ENCODE assay signal across 26 cellular contexts in the genomic region with DNA sequence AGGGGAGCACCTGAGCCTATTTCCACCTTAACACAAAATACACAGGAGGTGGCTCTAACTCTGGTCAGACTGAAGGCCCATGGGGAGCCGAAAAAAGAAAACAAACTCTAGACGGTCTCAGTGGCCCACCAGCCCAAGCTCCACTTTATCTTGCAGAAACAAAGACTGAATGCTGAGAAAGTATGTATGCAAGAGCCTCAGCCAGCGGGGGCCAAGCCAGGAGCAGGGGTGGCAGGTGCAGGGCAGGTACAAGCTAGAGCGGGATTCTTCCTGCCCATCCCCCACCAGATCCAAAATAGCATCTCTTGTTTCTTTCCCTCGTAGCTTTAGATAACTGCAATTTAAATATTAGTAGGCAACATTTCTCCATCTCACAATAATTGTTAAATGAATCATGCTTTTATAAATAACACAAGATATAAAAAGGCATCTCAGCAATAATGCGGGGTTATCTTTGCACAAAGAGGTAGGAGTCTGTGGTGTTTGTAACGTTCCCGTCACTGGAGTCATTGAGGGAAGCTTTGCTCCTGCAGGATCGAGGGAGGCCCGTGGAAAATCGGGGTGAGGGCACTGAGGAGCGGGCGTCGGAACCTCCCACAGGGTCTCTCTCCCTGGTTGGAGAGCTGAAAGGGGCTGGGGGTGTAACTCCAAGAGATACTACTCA.
DNase-seq lines count a peak whose midpoint lies in the region; ATAC-seq, FAIRE-seq and TF ChIP-seq lines count a peak whose summit lies in the region.
"Had no signal": no experiment of that assay in that cellular context is flagged by ENCODE, and none has a peak within 500 bp of the region (broad histone marks: within the 10 kb centered on the region; RNA-seq: fewer than 3 reads in every experiment).

No MANE protein-coding gene starts in this region.

- H3K4ac ChIP-seq in neuronal stem cell (ENCODE audit: low read length): no peak overlapping the region

- peak; percentile 96 for FAIRE-seq in bronchial epithelial cell (lab: Jason Lieb, UNC)
- FAIRE-seq: endometrium, K562 had no signal

- WGBS in HUES64: 67% methylated on average over 13 of the region's 14 CpGs
- WGBS in neuronal stem cell (ENCODE audit: extremely low coverage in 2 of 2, insufficient read length in 2 of 2, insufficient replicate concordance in 1 of 2), 2 donors: no CpG with 5 or more reads among the region's 14 CpGs

- no peak overlapping the region for H2AFZ ChIP-seq in neuronal stem cell (ENCODE audit: low read length)

- no peaks in the 10 kb centered on the region for H3K79me1 ChIP-seq in neuronal stem cell (ENCODE audit: low read depth, low read length)

- H2AK5ac ChIP-seq in neuronal stem cell (ENCODE audit: low read depth, low read length): peak overlapping the region; percentile 45

- H3K9me3 ChIP-seq in HUES64 (ENCODE audit: insufficient read depth, low read depth, low read length) (no peaks in the 10 kb centered on the region), neuronal stem cell (replicated peaks in 1 of 2; ENCODE audit: control insufficient read depth in 2 of 2, insufficient read depth in 1 of 2, low read depth in 1 of 2, low read length in 2 of 2) (peaks cover 2 to 9% of the 10 kb centered on the region in 2 donors), T-helper 17 cell (ENCODE audit: control insufficient read depth, low read length, poor library complexity, severe bottlenecking) (no peaks in the 10 kb centered on the region)
- H3K9me3 ChIP-seq: neutrophil, psoas muscle, transverse colon had no signal

- H3K9ac ChIP-seq in HUES64 (ENCODE audit: low read depth, low read length) (no peak overlapping the region), neuronal stem cell (ENCODE audit: low read depth, low read length, poor library complexity) (no peak overlapping the region)

- H3K27me3 Mint-ChIP-seq in T-helper 17 cell (peaks cover 19% of the 10 kb centered on the region), MCF 10A (ENCODE audit: insufficient read depth, unreplicated experiment) (no peaks in the 10 kb centered on the region)

- peak overlapping the region; percentile 37 for H2BK15ac ChIP-seq in neuronal stem cell (ENCODE audit: low read length)

- no peak overlapping the region for H2BK120ac ChIP-seq in neuronal stem cell (ENCODE audit: low read depth, low read length)

- H3K4me1 Mint-ChIP-seq in T-helper 17 cell (no peaks in the 10 kb centered on the region), MCF 10A (ENCODE audit: insufficient read depth, unreplicated experiment) (no peaks in the 10 kb centered on the region)
- H3K4me1 Mint-ChIP-seq: activated naive CD8-positive, alpha-beta T cell treated with anti-CD3 and anti-CD28 coated beads for 36 hours; CD4-positive, alpha-beta memory T cell had no signal

- peak; percentile 61 for DNase-seq in NCI-H146 treated with DMSO at 0.1 percent for 48 hours (lab: John Stamatoyannopoulos, UW; ENCODE audit: unreplicated experiment)
- no peak for DNase-seq in bronchial epithelial cell (ENCODE audit: low read depth)
- DNase-seq in neuronal stem cell (ENCODE audit: low spot score): no peak
- no peak for DNase-seq in T-helper 17 cell
- no peak for DNase-seq in MCF 10A (ENCODE audit: unreplicated experiment)
- no peak for DNase-seq in A172 (ENCODE audit: low spot score)
- DNase-seq: activated CD8-positive, alpha-beta memory T cell treated with anti-CD3 and anti-CD28 coated beads, Interleukin-2, amount 50 U/mL, for 4 hours; activated effector memory CD4-positive, alpha-beta T cell treated with Interleukin-2 at 50 U/mL for 16 hours; activated naive CD8-positive, alpha-beta T cell treated with anti-CD3 and anti-CD28 coated beads for 36 hours; CD4-positive, alpha-beta memory T cell; mammary epithelial cell; NCI-H2081; NCI-H524 treated with DMSO at 0.1 percent for 48 hours; psoas muscle; stomach; transverse colon; WERI-Rb-1 had no signal

- POLR2A ChIA-PET in MCF 10A (lab: Yijun Ruan, JAX): interaction anchor here (0.7 kb wide), 1 partner anchor 394 kb away, joined by 3 read pairs; no protein-coding TSS in a partner anchor

- no peak overlapping the region for H4K8ac ChIP-seq in neuronal stem cell (ENCODE audit: low read depth, low read length)

- H3K23ac ChIP-seq in neuronal stem cell (ENCODE audit: low read depth, low read length, poor library complexity): no peak overlapping the region

- H3K9me3 Mint-ChIP-seq in MCF 10A (ENCODE audit: unreplicated experiment): peaks cover 18% of the 10 kb centered on the region
- H3K9me3 Mint-ChIP-seq: dendritic cell treated with granulocyte-macrophage colony-stimulating factor and Interleukin-4, amounts not matched to agents 40 ng/mL and 50 ng/mL, for 4 days had no signal

- no peak for ATAC-seq in T-helper 17 cell
- ATAC-seq: K562, psoas muscle had no signal

- CTCF ChIA-PET in MCF 10A (lab: Yijun Ruan, JAX): interaction anchor here (0.6 kb wide), 2 partner anchors 171 to 247 kb away, joined by 3 read pairs; no protein-coding TSS in a partner anchor

- H3K4me2 ChIP-seq in neuronal stem cell (ENCODE audit: insufficient read depth, low read length, poor library complexity, severe bottlenecking): no peak overlapping the region

- H3K27ac Mint-ChIP-seq in T-helper 17 cell: no peak overlapping the region
- no peak overlapping the region for H3K27ac Mint-ChIP-seq in MCF 10A (ENCODE audit: low read depth, unreplicated experiment)
- H3K27ac Mint-ChIP-seq: activated naive CD8-positive, alpha-beta T cell treated with anti-CD3 and anti-CD28 coated beads for 36 hours; CD4-positive, alpha-beta memory T cell; dendritic cell treated with granulocyte-macrophage colony-stimulating factor and Interleukin-4, amounts not matched to agents 40 ng/mL and 50 ng/mL, for 4 days; T-helper 2 cell treated with Interferon-gamma antibody and Interleukin-4, amounts not matched to agents 5 μg/mL and 100 μg/mL, for 36 hours had no signal

- no peak for TF ChIP-seq CTCF in bronchial epithelial cell (IDR thresholded peaks at IDR 0.05; ENCODE audit: insufficient read depth, low read length, severe bottlenecking)
- TF ChIP-seq CTCF in MCF 10A (IDR thresholded peaks at IDR 0.05; ENCODE audit: unreplicated experiment): no peak

- H2BK5ac ChIP-seq in neuronal stem cell (ENCODE audit: low read length): no peak overlapping the region

- H3K36me3 Mint-ChIP-seq in T-helper 17 cell (ENCODE audit: low read depth): no peaks in the 10 kb centered on the region
- H3K36me3 Mint-ChIP-seq in MCF 10A (ENCODE audit: insufficient read depth, unreplicated experiment): no peaks in the 10 kb centered on the region
- H3K36me3 Mint-ChIP-seq: activated naive CD8-positive, alpha-beta T cell treated with anti-CD3 and anti-CD28 coated beads for 36 hours; CD4-positive, alpha-beta memory T cell had no signal

- H3K36me3 ChIP-seq in HUES64 (ENCODE audit: insufficient read depth, low read length) (no peaks in the 10 kb centered on the region), bronchial epithelial cell (ENCODE audit: control insufficient read depth, insufficient read depth, low read length) (no peaks in the 10 kb centered on the region), neuronal stem cell (replicated peaks in 1 of 2; ENCODE audit: control insufficient read depth in 2 of 2, insufficient read depth in 2 of 2, low read length in 2 of 2) (no peaks in the 10 kb centered on the region)
- H3K36me3 ChIP-seq: ascending aorta, neutrophil, stomach, transverse colon, WERI-Rb-1 had no signal

- H3K27me3 ChIP-seq in HUES64 (ENCODE audit: insufficient read depth, low read length) (no peaks in the 10 kb centered on the region), bronchial epithelial cell (ENCODE audit: control insufficient read depth, insufficient read depth, low read length) (no peaks in the 10 kb centered on the region), neuronal stem cell (ENCODE audit: control insufficient read depth in 3 of 3, insufficient read depth in 3 of 3, low read depth in 1 of 3, low read length in 3 of 3) (peaks cover 0 to 13% (median 0%) of the 10 kb centered on the region in 3 experiments)
- H3K27me3 ChIP-seq: ascending aorta, transverse colon had no signal

- no peak overlapping the region for H4K91ac ChIP-seq in neuronal stem cell (ENCODE audit: low read depth, low read length, poor library complexity)

- H3K27ac ChIP-seq in HUES64 (ENCODE audit: low read depth, low read length) (peak overlapping the region; percentile 45; the same call in 1 of the 2 replicates), neuronal stem cell (replicated peaks; ENCODE audit: low read length) (no peak overlapping the region)
- H3K27ac ChIP-seq: ascending aorta, neutrophil, psoas muscle, RWPE1, SK-N-MC, stomach, transverse colon, WERI-Rb-1 had no signal

- H3K4me3 ChIP-seq in HUES64 (ENCODE audit: low read length) (no peak overlapping the region), bronchial epithelial cell (ENCODE audit: low read depth, low read length) (no peak overlapping the region), neuronal stem cell (ENCODE audit: low read length in 2 of 2) (no peak overlapping the region)
- H3K4me3 ChIP-seq: ascending aorta, K562, psoas muscle, SK-N-MC, stomach, transverse colon had no signal

- H3K4me1 ChIP-seq in HUES64 (ENCODE audit: insufficient read depth, low read length) (peaks cover 15% of the 10 kb centered on the region), neuronal stem cell (ENCODE audit: control insufficient read depth in 2 of 2, insufficient read depth in 1 of 2, low read depth in 1 of 2, low read length in 2 of 2) (peaks cover 0 to 4% of the 10 kb centered on the region in 2 donors)
- H3K4me1 ChIP-seq: ascending aorta, psoas muscle, stomach, transverse colon had no signal

- H3K14ac ChIP-seq in neuronal stem cell (ENCODE audit: low read length): no peak overlapping the region

- intact Hi-C loops in MCF 10A (cut with micrococcal nuclease): no loop called here

- peak overlapping the region; percentile 49 for H3K18ac ChIP-seq in neuronal stem cell (ENCODE audit: low read length)

- H2BK12ac ChIP-seq in neuronal stem cell (ENCODE audit: low read length): no peak overlapping the region

- H3K4me3 Mint-ChIP-seq in T-helper 17 cell (no peak overlapping the region), MCF 10A (ENCODE audit: unreplicated experiment) (no peak overlapping the region)
- H3K4me3 Mint-ChIP-seq: activated naive CD8-positive, alpha-beta T cell treated with anti-CD3 and anti-CD28 coated beads for 36 hours; CD4-positive, alpha-beta memory T cell; dendritic cell treated with granulocyte-macrophage colony-stimulating factor and Interleukin-4, amounts not matched to agents 40 ng/mL and 50 ng/mL, for 4 days; T-helper 2 cell treated with Interferon-gamma antibody and Interleukin-4, amounts not matched to agents 5 μg/mL and 100 μg/mL, for 36 hours had no signal

- no TSS peak for BruUV-seq in MCF 10A (replicated peaks; lab: Mats Ljungman, UMichigan)
